14 cellular contexts compared by ENCODE assay signal in genomic region chr19:35120898-35121297, GRCh38. TPM values are rescaled to one million over a fixed set of nuclear protein-coding genes. Genes with fewer than 3 reads are reported as not detected.
DNase-seq lines count a peak whose midpoint lies in the region; ATAC-seq and TF ChIP-seq lines count a peak whose summit lies in the region.
"Had no signal": no experiment of that assay in that cellular context is flagged by ENCODE, and none has a peak within 500 bp of the region (broad histone marks: within the 10 kb centered on the region; RNA-seq: fewer than 3 reads in every experiment).

No MANE protein-coding gene starts in this region.

- H3K27ac ChIP-seq in epithelial cell of prostate (peak overlapping the region; percentile 90), prostate gland (peak overlapping the region; percentile 83 to 88)

- peaks cover 5% of the 10 kb centered on the region for H3K27me3 Mint-ChIP-seq in activated T-helper 1 cell treated with anti-CD3 and anti-CD28 coated beads, Interleukin-12 subunit alpha, Interleukin-12 subunit beta, Interleukin-2, Interleukin-4 antibody, amounts not matched to agents 30 ng/mL and 10 ng/mL and 1 ng/mL, durations not matched to agents 14 hours and 24 hours and 36 hours (ENCODE audit: insufficient read depth)
- H3K27me3 Mint-ChIP-seq: activated naive CD8-positive, alpha-beta T cell treated with anti-CD3 and anti-CD28 coated beads, Interleukin-2, amount 50 U/mL, for 24 hours; IgD-negative memory B cell had no signal

- H3K4me3 ChIP-seq in prostate gland = no peak overlapping the region

- DNase-seq in DMS 273 (lab: John Stamatoyannopoulos, UW; ENCODE audit: unreplicated experiment) = peak; percentile 61
- no peak for DNase-seq in DMS 273 treated with DMSO at 0.1 percent for 48 hours (lab: John Stamatoyannopoulos, UW)
- no peak for DNase-seq in epithelial cell of prostate (ENCODE audit: low read depth, low spot score)
- no peak for DNase-seq in prostate gland (ENCODE audit: low spot score)
- no peak for DNase-seq in ecto neural progenitor cell (ENCODE audit: low spot score)
- no peak for DNase-seq in SW 1271 (lab: John Stamatoyannopoulos, UW)
- DNase-seq in activated T-helper 1 cell treated with anti-CD3 and anti-CD28 coated beads, Interleukin-12 subunit alpha, Interleukin-12 subunit beta, Interleukin-2, Interleukin-4 antibody, amounts not matched to agents 30 ng/mL and 10 ng/mL and 1 ng/mL, durations not matched to agents 14 hours and 24 hours and 36 hours (ENCODE audit: low spot score) = no peak
- DNase-seq: activated CD4-positive, CD25-positive, alpha-beta regulatory T cell treated with anti-CD3 and anti-CD28 coated beads, Interleukin-2, amount 50 U/mL, for 72 hours; activated naive CD8-positive, alpha-beta T cell treated with anti-CD3 and anti-CD28 coated beads, Interleukin-2, amount 50 U/mL, for 24 hours; activated T-cell treated with anti-CD3 and anti-CD28 coated beads, Interleukin-2, amount 50 U/mL, for 1 hour; CD8-positive, alpha-beta T cell had no signal

- H3K9me3 Mint-ChIP-seq in activated T-helper 1 cell treated with anti-CD3 and anti-CD28 coated beads, Interleukin-12 subunit alpha, Interleukin-12 subunit beta, Interleukin-2, Interleukin-4 antibody, amounts not matched to agents 30 ng/mL and 10 ng/mL and 1 ng/mL, durations not matched to agents 14 hours and 24 hours and 36 hours = no peaks in the 10 kb centered on the region
- H3K9me3 Mint-ChIP-seq: activated naive CD8-positive, alpha-beta T cell treated with anti-CD3 and anti-CD28 coated beads, Interleukin-2, amount 50 U/mL, for 24 hours; CD8-positive, alpha-beta T cell; IgD-negative memory B cell had no signal

- H3K36me3 Mint-ChIP-seq in activated T-helper 1 cell treated with anti-CD3 and anti-CD28 coated beads, Interleukin-12 subunit alpha, Interleukin-12 subunit beta, Interleukin-2, Interleukin-4 antibody, amounts not matched to agents 30 ng/mL and 10 ng/mL and 1 ng/mL, durations not matched to agents 14 hours and 24 hours and 36 hours (ENCODE audit: low read depth) = no peaks in the 10 kb centered on the region
- H3K36me3 Mint-ChIP-seq: CD8-positive, alpha-beta T cell; IgD-negative memory B cell had no signal

- peaks cover 11% of the 10 kb centered on the region for H3K4me1 ChIP-seq in prostate gland (replicated peaks)

- H3K9me3 ChIP-seq in prostate gland = no peaks in the 10 kb centered on the region

- no peak for TF ChIP-seq POLR2A in prostate gland (IDR thresholded peaks at IDR 0.05)

- H3K4me1 Mint-ChIP-seq in activated T-helper 1 cell treated with anti-CD3 and anti-CD28 coated beads, Interleukin-12 subunit alpha, Interleukin-12 subunit beta, Interleukin-2, Interleukin-4 antibody, amounts not matched to agents 30 ng/mL and 10 ng/mL and 1 ng/mL, durations not matched to agents 14 hours and 24 hours and 36 hours (ENCODE audit: low read depth) = peaks cover 13% of the 10 kb centered on the region

- H3K36me3 ChIP-seq in prostate gland = no peaks in the 10 kb centered on the region

- TF ChIP-seq CTCF in prostate gland (IDR thresholded peaks at IDR 0.05) = no peak

- WGBS in prostate gland = 61% methylated on average over 7 of the region's 7 CpGs

- H3K27me3 ChIP-seq in prostate gland (replicated peaks; ENCODE audit: insufficient read depth) = no peaks in the 10 kb centered on the region

- no peak overlapping the region for H3K4me3 Mint-ChIP-seq in activated T-helper 1 cell treated with anti-CD3 and anti-CD28 coated beads, Interleukin-12 subunit alpha, Interleukin-12 subunit beta, Interleukin-2, Interleukin-4 antibody, amounts not matched to agents 30 ng/mL and 10 ng/mL and 1 ng/mL, durations not matched to agents 14 hours and 24 hours and 36 hours
- H3K4me3 Mint-ChIP-seq: activated naive CD8-positive, alpha-beta T cell treated with anti-CD3 and anti-CD28 coated beads, Interleukin-2, amount 50 U/mL, for 24 hours; CD8-positive, alpha-beta T cell; IgD-negative memory B cell had no signal

- intact Hi-C loops in prostate gland (cut with DNase I) = no loop called here
- intact Hi-C loops in activated T-helper 1 cell treated with anti-CD3 and anti-CD28 coated beads, Interleukin-12 subunit alpha, Interleukin-12 subunit beta, Interleukin-2, Interleukin-4 antibody, amounts not matched to agents 30 ng/mL and 10 ng/mL and 1 ng/mL, durations not matched to agents 14 hours and 24 hours and 36 hours (cut with micrococcal nuclease) = no loop called here

- H3K27ac Mint-ChIP-seq in activated T-helper 1 cell treated with anti-CD3 and anti-CD28 coated beads, Interleukin-12 subunit alpha, Interleukin-12 subunit beta, Interleukin-2, Interleukin-4 antibody, amounts not matched to agents 30 ng/mL and 10 ng/mL and 1 ng/mL, durations not matched to agents 14 hours and 24 hours and 36 hours = no peak overlapping the region
- H3K27ac Mint-ChIP-seq: activated naive CD8-positive, alpha-beta T cell treated with anti-CD3 and anti-CD28 coated beads, Interleukin-2, amount 50 U/mL, for 24 hours; CD8-positive, alpha-beta T cell had no signal

- ATAC-seq in HG03565 (IDR thresholded peaks at IDR 0.05; ENCODE audit: unreplicated experiment) = no peak
- ATAC-seq: activated naive CD8-positive, alpha-beta T cell treated with anti-CD3 and anti-CD28 coated beads, Interleukin-2, amount 50 U/mL, for 24 hours; CD8-positive, alpha-beta T cell had no signal

RNA-seq across cellular contexts. Expression of gene FXYD3, which starts 5.3 kb away (rescaled TPM):
- total RNA-seq in prostate gland = 1,000 to 10,000 TPM in 1 of 2 donors, 100 to 1,000 TPM in 1; 365 to 1,352 TPM
- not detected in 2 replicates for total RNA-seq in activated T-helper 1 cell treated with anti-CD3 and anti-CD28 coated beads, Interleukin-12 subunit alpha, Interleukin-12 subunit beta, Interleukin-2, Interleukin-4 antibody, amounts not matched to agents 30 ng/mL and 10 ng/mL and 1 ng/mL, durations not matched to agents 14 hours and 24 hours and 36 hours
- total RNA-seq: CD8-positive, alpha-beta T cell; fibroblast of villous mesenchyme had no signal

RNA-seq across cellular contexts. Expression of gene LGI4, which starts 14.0 kb away (rescaled TPM):
- total RNA-seq in prostate gland = 10 to 100 TPM in 1 of 2 donors, 1 to 10 TPM in 1; 9.1 to 16.3 TPM
- not detected in 2 replicates for total RNA-seq in activated T-helper 1 cell treated with anti-CD3 and anti-CD28 coated beads, Interleukin-12 subunit alpha, Interleukin-12 subunit beta, Interleukin-2, Interleukin-4 antibody, amounts not matched to agents 30 ng/mL and 10 ng/mL and 1 ng/mL, durations not matched to agents 14 hours and 24 hours and 36 hours
- total RNA-seq: fibroblast of villous mesenchyme had no signal

RNA-seq across cellular contexts. Expression of gene FXYD1, which starts 17.7 kb away (rescaled TPM):
- 10 to 100 TPM; 15.9 to 30.6 TPM for total RNA-seq in prostate gland
- not detected in 2 replicates for total RNA-seq in activated T-helper 1 cell treated with anti-CD3 and anti-CD28 coated beads, Interleukin-12 subunit alpha, Interleukin-12 subunit beta, Interleukin-2, Interleukin-4 antibody, amounts not matched to agents 30 ng/mL and 10 ng/mL and 1 ng/mL, durations not matched to agents 14 hours and 24 hours and 36 hours
- total RNA-seq: fibroblast of villous mesenchyme had no signal

RNA-seq across cellular contexts. Expression of gene FXYD7, which starts 22.2 kb away (rescaled TPM):
- not detected for total RNA-seq in prostate gland
- 0.39 TPM in 1 of 2 replicates, not detected in the other for total RNA-seq in activated T-helper 1 cell treated with anti-CD3 and anti-CD28 coated beads, Interleukin-12 subunit alpha, Interleukin-12 subunit beta, Interleukin-2, Interleukin-4 antibody, amounts not matched to agents 30 ng/mL and 10 ng/mL and 1 ng/mL, durations not matched to agents 14 hours and 24 hours and 36 hours

RNA-seq across cellular contexts. Expression of gene FXYD5, which starts 33.6 kb away (rescaled TPM):
- 10 to 100 TPM; 18.8 to 43.2 TPM for total RNA-seq in prostate gland
- total RNA-seq in activated T-helper 1 cell treated with anti-CD3 and anti-CD28 coated beads, Interleukin-12 subunit alpha, Interleukin-12 subunit beta, Interleukin-2, Interleukin-4 antibody, amounts not matched to agents 30 ng/mL and 10 ng/mL and 1 ng/mL, durations not matched to agents 14 hours and 24 hours and 36 hours = 299 and 309 TPM in 2 replicates

Comparison
In these comparisons a context has a peak if more than half of its experiments do, and no peak if none do; other contexts are left out.
1. RNA of gene FXYD3, which starts 5.3 kb away (total RNA-seq): 365 to 1,352 TPM in prostate gland; not detected in activated T-helper 1 cell treated with anti-CD3 and anti-CD28 coated beads, Interleukin-12 subunit alpha, Interleukin-12 subunit beta, Interleukin-2, Interleukin-4 antibody, amounts not matched to agents 30 ng/mL and 10 ng/mL and 1 ng/mL, durations not matched to agents 14 hours and 24 hours and 36 hours; every median in the first group is over 100 times any median in the second.
2. RNA of gene FXYD1, which starts 17.7 kb away (total RNA-seq): 15.9 to 30.6 TPM in prostate gland; not detected in activated T-helper 1 cell treated with anti-CD3 and anti-CD28 coated beads, Interleukin-12 subunit alpha, Interleukin-12 subunit beta, Interleukin-2, Interleukin-4 antibody, amounts not matched to agents 30 ng/mL and 10 ng/mL and 1 ng/mL, durations not matched to agents 14 hours and 24 hours and 36 hours; every median in the first group is over 10 times any median in the second.